ENCODE assay signal across 6 cellular contexts in the genomic region with DNA sequence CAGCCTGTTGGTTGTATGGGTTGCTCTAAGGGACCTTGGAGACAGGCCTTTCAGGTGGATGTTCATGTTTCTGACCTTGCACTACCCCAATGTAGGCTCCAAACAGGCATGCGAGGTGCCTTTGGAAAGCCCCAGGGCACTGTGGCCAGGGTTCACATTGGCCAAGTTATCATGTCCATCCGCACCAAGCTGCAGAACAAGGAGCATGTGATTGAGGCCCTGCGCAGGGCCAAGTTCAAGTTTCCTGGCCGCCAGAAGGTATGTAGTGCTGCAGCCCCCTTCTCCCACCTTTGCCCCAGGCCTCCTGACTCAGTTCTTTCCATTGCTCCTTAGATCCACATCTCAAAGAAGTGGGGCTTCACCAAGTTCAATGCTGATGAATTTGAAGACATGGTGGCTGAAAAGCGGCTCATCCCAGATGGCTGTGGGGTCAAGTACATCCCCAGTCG. TPM values are rescaled to one million over a fixed set of nuclear protein-coding genes. Genes with fewer than 3 reads are reported as not detected.
A peak's percentile ranks its signal among the peaks of the same experiment; 100 is the strongest.
DNase-seq lines count a peak whose midpoint lies in the region; ATAC-seq, FAIRE-seq and TF ChIP-seq lines count a peak whose summit lies in the region.
"Not testable (repeated sequence)": the region's sequence is repeated elsewhere in the genome, so short reads cannot be mapped to it uniquely, and the experiment has no call there.

No MANE protein-coding gene starts in this region.

- TF ChIP-seq EP300 in HepG2 (IDR thresholded peaks at IDR 0.05; ENCODE audit: low read depth in 2 of 2, low read length in 2 of 2); HepG2 (CRISPR knock-in tag; IDR thresholded peaks at IDR 0.05; ENCODE audit: borderline replicate concordance): not testable (repeated sequence)

- H3K27me3 Mint-ChIP-seq in CD14-positive monocyte (ENCODE audit: low read depth in 3 of 3), result peaks cover 0 to 14% (median 0%) of the 10 kb centered on the region in 3 donors
- not testable (repeated sequence) for H3K27me3 Mint-ChIP-seq in activated CD8-positive, alpha-beta T cell treated with anti-CD3 and anti-CD28 coated beads for 36 hours; central memory CD8-positive, alpha-beta T cell

- not testable (repeated sequence) for H3K9me3 ChIP-seq in MG63; HepG2 (ENCODE audit: low read length); skeletal muscle satellite cell (replicated peaks; ENCODE audit: low read length)

- WGBS in HepG2 (ENCODE audit: low lambda C conversion rate), result no CpG with 5 or more reads among the region's 6 CpGs

- CTCF ChIA-PET in activated CD8-positive, alpha-beta T cell treated with anti-CD3 and anti-CD28 coated beads for 36 hours (lab: Charles Lee); HepG2 (lab: Yijun Ruan, JAX; ENCODE audit: low intra/inter-chr PET ratio, low total read pairs): not testable (repeated sequence)

- H3K4me2 ChIP-seq in HepG2 (ENCODE audit: low read depth, low read length) (peak overlapping the region; percentile 97), skeletal muscle satellite cell (ENCODE audit: low read length) (peak overlapping the region; percentile 91)

- H3K4me3 ChIP-seq in MG63, result peak overlapping the region; percentile 98
- H3K4me3 ChIP-seq in HepG2 (replicated peaks in 1 of 3; ENCODE audit: insufficient read depth in 1 of 3, low read depth in 2 of 3, low read length in 3 of 3), result peak overlapping the region in 1 of 3 experiments; percentile 85; a peak in 1 of 6 replicates
- H3K4me3 ChIP-seq in skeletal muscle satellite cell (ENCODE audit: low read length), result peak overlapping the region; percentile 89

- in situ Hi-C loops in HepG2 (cut with HindIII; ENCODE audit: extremely low pct_ligation_motif_present, low pct_unique_long_range_greater_than_20kb), result loop anchor here (25.0 kb wide), 1 partner anchor 137 kb away; the partner anchor contains the start of genes G6PD and IKBKG

- H3K36me3 Mint-ChIP-seq in CD14-positive monocyte, result peaks cover 40 to 54% of the 10 kb centered on the region in 2 donors
- H3K36me3 Mint-ChIP-seq in activated CD8-positive, alpha-beta T cell treated with anti-CD3 and anti-CD28 coated beads for 36 hours (ENCODE audit: low read depth), result peaks cover 30% of the 10 kb centered on the region
- peaks cover 45% of the 10 kb centered on the region for H3K36me3 Mint-ChIP-seq in central memory CD8-positive, alpha-beta T cell (ENCODE audit: insufficient read depth)

- H3K36me3 ChIP-seq in MG63, result peaks cover 33% of the 10 kb centered on the region
- peaks cover 6 to 22% of the 10 kb centered on the region in 2 experiments; a peak in 4 of 5 replicates for H3K36me3 ChIP-seq in HepG2 (replicated peaks in 1 of 2; ENCODE audit: control insufficient read depth in 1 of 2, insufficient read depth in 2 of 2, low read length in 2 of 2)
- H3K36me3 ChIP-seq in skeletal muscle satellite cell (ENCODE audit: insufficient read depth, low read length), result peaks cover 33% of the 10 kb centered on the region

- TF ChIP-seq RAD21 in HepG2 (CRISPR knock-in tag; IDR thresholded peaks at IDR 0.05), result not testable (repeated sequence)

- not testable (repeated sequence) for H3K9ac ChIP-seq in HepG2 (ENCODE audit: insufficient read depth, low read depth, low read length)
- H3K9ac ChIP-seq in skeletal muscle satellite cell (ENCODE audit: low read depth, low read length), result peak overlapping the region; percentile 100

- intact Hi-C loops in CD14-positive monocyte (cut with micrococcal nuclease), result loop anchor here in 1 of 2 donors (5.0 kb wide), 1 partner anchor 37 kb away; the partner anchor contains the start of gene GDI1
- intact Hi-C loops in activated CD8-positive, alpha-beta T cell treated with anti-CD3 and anti-CD28 coated beads for 36 hours (cut with micrococcal nuclease); HepG2 (cut with micrococcal nuclease; ENCODE audit: unreplicated experiment): not testable (repeated sequence)

- ATAC-seq in activated CD8-positive, alpha-beta T cell treated with anti-CD3 and anti-CD28 coated beads for 36 hours; central memory CD8-positive, alpha-beta T cell (replicated peaks; ENCODE audit: extremely low read depth, poor library complexity, severe bottlenecking); HepG2: not testable (repeated sequence)

- FAIRE-seq in HepG2 (lab: Jason Lieb, UNC), result not testable (repeated sequence)

- peak overlapping the region in 1 of 2 donors; percentile 97 for H3K4me3 Mint-ChIP-seq in CD14-positive monocyte
- H3K4me3 Mint-ChIP-seq in activated CD8-positive, alpha-beta T cell treated with anti-CD3 and anti-CD28 coated beads for 36 hours, result peak overlapping the region; percentile 98
- H3K4me3 Mint-ChIP-seq in central memory CD8-positive, alpha-beta T cell, result peak overlapping the region; percentile 98

- not testable (repeated sequence) for H3K27me3 ChIP-seq in MG63; HepG2 (ENCODE audit: control insufficient read depth in 1 of 2, insufficient read depth in 2 of 2, low read length in 2 of 2); skeletal muscle satellite cell (ENCODE audit: control insufficient read depth, insufficient read depth, low read length)

- H3K79me2 ChIP-seq in HepG2 (ENCODE audit: insufficient read depth, low read length), result peaks cover 21% of the 10 kb centered on the region

- POLR2A ChIA-PET in activated CD8-positive, alpha-beta T cell treated with anti-CD3 and anti-CD28 coated beads for 36 hours (lab: Charles Lee), result interaction anchor here (1.0 to 6.2 kb wide), 20 partner anchors 10 to 144 kb away, joined by 3 to 97 read pairs (median 9); partner anchors contain the start of genes DNASE1L1, EMD, LAGE3 and PLXNA3
- POLR2A ChIA-PET in HepG2 (lab: Yijun Ruan, JAX), result interaction anchor here (1.2 to 6.3 kb wide), 3 partner anchors 10 to 141 kb away, joined by 3 to 75 read pairs (median 24); partner anchors contain the start of genes ATP6AP1, DNASE1L1 and TAFAZZIN

- DNase-seq in CD14-positive monocyte (ENCODE audit: low spot score); MG63; activated CD8-positive, alpha-beta T cell treated with anti-CD3 and anti-CD28 coated beads for 36 hours; central memory CD8-positive, alpha-beta T cell (ENCODE audit: low spot score in 2 of 2); HepG2 (ENCODE audit: low spot score): not testable (repeated sequence)

- not testable (repeated sequence) for TF ChIP-seq POLR2A in HepG2 (IDR thresholded peaks at IDR 0.05; ENCODE audit: insufficient read depth in 1 of 2, low read depth in 2 of 2, low read length in 2 of 2)

- H2AFZ ChIP-seq in HepG2 (ENCODE audit: low read length), result not testable (repeated sequence)

- H3K4me1 Mint-ChIP-seq in CD14-positive monocyte, result peaks cover 15% of the 10 kb centered on the region
- not testable (repeated sequence) for H3K4me1 Mint-ChIP-seq in activated CD8-positive, alpha-beta T cell treated with anti-CD3 and anti-CD28 coated beads for 36 hours (ENCODE audit: low read depth)
- H3K4me1 Mint-ChIP-seq in central memory CD8-positive, alpha-beta T cell, result peaks cover 18% of the 10 kb centered on the region

- H3K4me1 ChIP-seq in HepG2 (ENCODE audit: insufficient read depth, low read length), result peaks cover 32% of the 10 kb centered on the region
- H3K4me1 ChIP-seq in skeletal muscle satellite cell (ENCODE audit: control insufficient read depth, insufficient read depth, low read length), result not testable (repeated sequence)

- peak overlapping the region in 4 of 7 donors; percentile 13 to 54 (median 50) for H3K27ac Mint-ChIP-seq in CD14-positive monocyte
- peak overlapping the region; percentile 100 for H3K27ac Mint-ChIP-seq in activated CD8-positive, alpha-beta T cell treated with anti-CD3 and anti-CD28 coated beads for 36 hours
- H3K27ac Mint-ChIP-seq in central memory CD8-positive, alpha-beta T cell (ENCODE audit: low read depth), result peak overlapping the region; percentile 99

- not testable (repeated sequence) for TF ChIP-seq CTCF in CD14-positive monocyte (IDR thresholded peaks at IDR 0.05); activated CD8-positive, alpha-beta T cell treated with anti-CD3 and anti-CD28 coated beads for 36 hours (IDR thresholded peaks at IDR 0.05); HepG2 (CRISPR knock-in tag; IDR thresholded peaks at IDR 0.05)

- peak overlapping the region; percentile 98 for H3K27ac ChIP-seq in HepG2 (ENCODE audit: extremely low read length, insufficient read depth, low read length)

- not testable (repeated sequence) for BruUV-seq in HepG2 (replicated peaks; lab: Mats Ljungman, UMichigan)

- H4K20me1 ChIP-seq in HepG2 (ENCODE audit: insufficient read depth, low read length), result peaks cover 21% of the 10 kb centered on the region; the same call in 1 of the 2 replicates

- H3K9me3 Mint-ChIP-seq in CD14-positive monocyte, result peaks cover 0 to 22% (median 4%) of the 10 kb centered on the region in 7 donors
- not testable (repeated sequence) for H3K9me3 Mint-ChIP-seq in activated CD8-positive, alpha-beta T cell treated with anti-CD3 and anti-CD28 coated beads for 36 hours; central memory CD8-positive, alpha-beta T cell

RNA-seq across cellular contexts. Expression of gene RPL10, which starts 2.2 kb away (rescaled TPM):
- 1,000 to 10,000 TPM; 1,536 to 1,724 TPM for polyA plus RNA-seq in CD14-positive monocyte
- 2,393 and 3,736 TPM in 2 replicates for total RNA-seq in MG63 (2014; rRNA removed; shearing (Covaris generic); ENCODE audit: low replicate concordance)
- total RNA-seq in activated CD8-positive, alpha-beta T cell treated with anti-CD3 and anti-CD28 coated beads for 36 hours, result 1,000 to 10,000 TPM; 3,574 to 3,675 TPM
- total RNA-seq in HepG2 (2016; rRNA removed; fragmentation: Illumina TruSeq; extraction: Trizol), result 2,381 and 2,883 TPM in 2 replicates
- total RNA-seq in HepG2 (2016; cell fraction: cytosol; rRNA removed; fragmentation: Illumina TruSeq; extraction: Trizol; ENCODE audit: low read depth), result 2,845 and 3,163 TPM in 2 replicates
- 2,364 and 2,968 TPM in 2 replicates for total RNA-seq in HepG2 (2016; cell fraction: insoluble cytoplasmic fraction; rRNA removed; fragmentation: Illumina TruSeq; extraction: Trizol)
- total RNA-seq in HepG2 (2016; cell fraction: membrane; rRNA removed; fragmentation: Illumina TruSeq; extraction: Trizol), result 6,021 and 6,074 TPM in 2 replicates
- 936 and 1,040 TPM in 2 replicates for total RNA-seq in HepG2 (2016; cell fraction: nucleus; rRNA removed; fragmentation: Illumina TruSeq; extraction: Trizol)
- polyA plus RNA-seq in HepG2 (2011; rRNA removed), result 4,713 and 5,167 TPM in 2 replicates
- polyA plus RNA-seq in HepG2 (2011; cell fraction: cytosol; rRNA removed), result 7,297 and 8,438 TPM in 2 replicates
- polyA plus RNA-seq in HepG2 (2011; cell fraction: nucleus; rRNA removed), result 1,715 and 1,756 TPM in 2 replicates
- 3,170 and 4,590 TPM in 2 replicates for polyA plus RNA-seq in HepG2 (2012)
- polyA plus RNA-seq in HepG2 (2016; cell fraction: cytosol; fragmentation: Illumina TruSeq; extraction: Trizol; ENCODE audit: low read depth), result 5,111 and 5,676 TPM in 2 replicates
- polyA plus RNA-seq in HepG2 (2016; cell fraction: insoluble cytoplasmic fraction; fragmentation: Illumina TruSeq; extraction: Trizol; ENCODE audit: low read depth), result 3,496 and 3,549 TPM in 2 replicates
- polyA plus RNA-seq in HepG2 (2016; cell fraction: membrane; fragmentation: Illumina TruSeq; extraction: Trizol; ENCODE audit: low read depth), result 7,184 and 7,370 TPM in 2 replicates
- polyA plus RNA-seq in HepG2 (2016; cell fraction: nucleus; fragmentation: Illumina TruSeq; extraction: Trizol; ENCODE audit: insufficient read depth, low read depth), result 1,977 and 1,989 TPM in 2 replicates
- polyA minus RNA-seq in HepG2 (2011; rRNA and poly(A)+ RNA removed; ENCODE audit: low replicate concordance), result 1,812 and 2,162 TPM in 2 replicates
- 929 and 970 TPM in 2 replicates for polyA minus RNA-seq in HepG2 (2011; cell fraction: cytosol; rRNA and poly(A)+ RNA removed)
- polyA minus RNA-seq in HepG2 (2011; cell fraction: nucleus; rRNA and poly(A)+ RNA removed), result 272 and 332 TPM in 2 replicates
- total RNA-seq in skeletal muscle satellite cell (2012; rRNA removed), result 2,217 and 3,625 TPM in 2 replicates

RNA-seq across cellular contexts. Expression of gene DNASE1L1, which starts 8.7 kb away (rescaled TPM):
- polyA plus RNA-seq in CD14-positive monocyte (10 to 100 TPM; 26.2 to 27.2 TPM), HepG2 (2011; rRNA removed) (12.3 and 16.5 TPM in 2 replicates)
- 20.0 and 21.9 TPM in 2 replicates for total RNA-seq in MG63 (2014; rRNA removed; shearing (Covaris generic); ENCODE audit: low replicate concordance)
- 10 to 100 TPM in 1 of 2 experiments, 1 to 10 TPM in 1; 9.4 to 10.3 TPM for total RNA-seq in activated CD8-positive, alpha-beta T cell treated with anti-CD3 and anti-CD28 coated beads for 36 hours
- 4.6 and 4.7 TPM in 2 replicates for total RNA-seq in HepG2 (2016; rRNA removed; fragmentation: Illumina TruSeq; extraction: Trizol)
- total RNA-seq in HepG2 (2016; cell fraction: cytosol; rRNA removed; fragmentation: Illumina TruSeq; extraction: Trizol; ENCODE audit: low read depth), result 3.2 and 3.4 TPM in 2 replicates
- 3.9 and 5.0 TPM in 2 replicates for total RNA-seq in HepG2 (2016; cell fraction: insoluble cytoplasmic fraction; rRNA removed; fragmentation: Illumina TruSeq; extraction: Trizol)
- total RNA-seq in HepG2 (2016; cell fraction: membrane; rRNA removed; fragmentation: Illumina TruSeq; extraction: Trizol), result 8.0 and 8.2 TPM in 2 replicates
- 5.1 and 5.8 TPM in 2 replicates for total RNA-seq in HepG2 (2016; cell fraction: nucleus; rRNA removed; fragmentation: Illumina TruSeq; extraction: Trizol)
- 13.3 and 15.2 TPM in 2 replicates for polyA plus RNA-seq in HepG2 (2011; cell fraction: cytosol; rRNA removed)
- polyA plus RNA-seq in HepG2 (2011; cell fraction: nucleus; rRNA removed), result 17.5 and 18.0 TPM in 2 replicates
- 8.0 and 11.7 TPM in 2 replicates for polyA plus RNA-seq in HepG2 (2012)
- 4.0 and 4.8 TPM in 2 replicates for polyA plus RNA-seq in HepG2 (2016; cell fraction: cytosol; fragmentation: Illumina TruSeq; extraction: Trizol; ENCODE audit: low read depth)
- polyA plus RNA-seq in HepG2 (2016; cell fraction: insoluble cytoplasmic fraction; fragmentation: Illumina TruSeq; extraction: Trizol; ENCODE audit: low read depth), result 4.8 and 4.9 TPM in 2 replicates
- 9.1 and 9.5 TPM in 2 replicates for polyA plus RNA-seq in HepG2 (2016; cell fraction: membrane; fragmentation: Illumina TruSeq; extraction: Trizol; ENCODE audit: low read depth)
- 5.5 and 8.8 TPM in 2 replicates for polyA plus RNA-seq in HepG2 (2016; cell fraction: nucleus; fragmentation: Illumina TruSeq; extraction: Trizol; ENCODE audit: insufficient read depth, low read depth)
- 24.1 and 42.4 TPM in 2 replicates for polyA minus RNA-seq in HepG2 (2011; rRNA and poly(A)+ RNA removed; ENCODE audit: low replicate concordance)
- 5.9 and 6.7 TPM in 2 replicates for polyA minus RNA-seq in HepG2 (2011; cell fraction: cytosol; rRNA and poly(A)+ RNA removed)
- polyA minus RNA-seq in HepG2 (2011; cell fraction: nucleus; rRNA and poly(A)+ RNA removed), result 4.2 and 5.0 TPM in 2 replicates
- total RNA-seq in skeletal muscle satellite cell (2012; rRNA removed), result 22.3 and 35.5 TPM in 2 replicates

RNA-seq across cellular contexts. Expression of gene TAFAZZIN, which starts 10.9 kb away (rescaled TPM):
- polyA plus RNA-seq in CD14-positive monocyte (10 to 100 TPM; 21.7 to 21.9 TPM), HepG2 (2011; rRNA removed) (27.9 and 30.9 TPM in 2 replicates)
- total RNA-seq in MG63 (2014; rRNA removed; shearing (Covaris generic); ENCODE audit: low replicate concordance), result 15.1 and 16.2 TPM in 2 replicates
- total RNA-seq in activated CD8-positive, alpha-beta T cell treated with anti-CD3 and anti-CD28 coated beads for 36 hours, result 10 to 100 TPM; 49.8 to 53.4 TPM
- 6.3 and 16.8 TPM in 2 replicates for total RNA-seq in HepG2 (2016; rRNA removed; fragmentation: Illumina TruSeq; extraction: Trizol)
- total RNA-seq in HepG2 (2016; cell fraction: cytosol; rRNA removed; fragmentation: Illumina TruSeq; extraction: Trizol; ENCODE audit: low read depth), result 5.9 and 8.5 TPM in 2 replicates
- 4.8 and 17.3 TPM in 2 replicates for total RNA-seq in HepG2 (2016; cell fraction: insoluble cytoplasmic fraction; rRNA removed; fragmentation: Illumina TruSeq; extraction: Trizol)
- 5.5 and 6.3 TPM in 2 replicates for total RNA-seq in HepG2 (2016; cell fraction: membrane; rRNA removed; fragmentation: Illumina TruSeq; extraction: Trizol)
- total RNA-seq in HepG2 (2016; cell fraction: nucleus; rRNA removed; fragmentation: Illumina TruSeq; extraction: Trizol), result 17.9 and 26.2 TPM in 2 replicates
- 8.7 and 11.6 TPM in 2 replicates for polyA plus RNA-seq in HepG2 (2011; cell fraction: cytosol; rRNA removed)
- polyA plus RNA-seq in HepG2 (2011; cell fraction: nucleus; rRNA removed), result 281 and 287 TPM in 2 replicates
- polyA plus RNA-seq in HepG2 (2012), result 16.8 and 21.1 TPM in 2 replicates
- 2.5 and 2.9 TPM in 2 replicates for polyA plus RNA-seq in HepG2 (2016; cell fraction: cytosol; fragmentation: Illumina TruSeq; extraction: Trizol; ENCODE audit: low read depth)
- 5.3 and 7.9 TPM in 2 replicates for polyA plus RNA-seq in HepG2 (2016; cell fraction: insoluble cytoplasmic fraction; fragmentation: Illumina TruSeq; extraction: Trizol; ENCODE audit: low read depth)
- 4.2 and 4.6 TPM in 2 replicates for polyA plus RNA-seq in HepG2 (2016; cell fraction: membrane; fragmentation: Illumina TruSeq; extraction: Trizol; ENCODE audit: low read depth)
- polyA plus RNA-seq in HepG2 (2016; cell fraction: nucleus; fragmentation: Illumina TruSeq; extraction: Trizol; ENCODE audit: insufficient read depth, low read depth), result 70.8 TPM in 2 replicates
- 16.6 and 35.2 TPM in 2 replicates for polyA minus RNA-seq in HepG2 (2011; rRNA and poly(A)+ RNA removed; ENCODE audit: low replicate concordance)
- polyA minus RNA-seq in HepG2 (2011; cell fraction: cytosol; rRNA and poly(A)+ RNA removed), result 7.0 and 7.2 TPM in 2 replicates
- 23.2 and 28.2 TPM in 2 replicates for polyA minus RNA-seq in HepG2 (2011; cell fraction: nucleus; rRNA and poly(A)+ RNA removed)
- 13.1 and 16.0 TPM in 2 replicates for total RNA-seq in skeletal muscle satellite cell (2012; rRNA removed)

RNA-seq across cellular contexts. Expression of gene EMD, which starts 21.3 kb away (rescaled TPM):
- polyA plus RNA-seq in CD14-positive monocyte (10 to 100 TPM; 14.0 to 17.6 TPM), HepG2 (2011; rRNA removed) (14.9 and 19.1 TPM in 2 replicates)
- total RNA-seq in MG63 (2014; rRNA removed; shearing (Covaris generic); ENCODE audit: low replicate concordance), result 48.7 and 62.4 TPM in 2 replicates
- 10 to 100 TPM; 92.4 to 96.6 TPM for total RNA-seq in activated CD8-positive, alpha-beta T cell treated with anti-CD3 and anti-CD28 coated beads for 36 hours
- 10.4 and 14.5 TPM in 2 replicates for total RNA-seq in HepG2 (2016; rRNA removed; fragmentation: Illumina TruSeq; extraction: Trizol)
- 23.2 and 32.8 TPM in 2 replicates for total RNA-seq in HepG2 (2016; cell fraction: cytosol; rRNA removed; fragmentation: Illumina TruSeq; extraction: Trizol; ENCODE audit: low read depth)
- total RNA-seq in HepG2 (2016; cell fraction: insoluble cytoplasmic fraction; rRNA removed; fragmentation: Illumina TruSeq; extraction: Trizol), result 8.8 and 14.4 TPM in 2 replicates
- 27.8 and 36.0 TPM in 2 replicates for total RNA-seq in HepG2 (2016; cell fraction: membrane; rRNA removed; fragmentation: Illumina TruSeq; extraction: Trizol)
- total RNA-seq in HepG2 (2016; cell fraction: nucleus; rRNA removed; fragmentation: Illumina TruSeq; extraction: Trizol), result 9.2 and 9.7 TPM in 2 replicates
- polyA plus RNA-seq in HepG2 (2011; cell fraction: cytosol; rRNA removed), result 16.0 and 18.2 TPM in 2 replicates
- polyA plus RNA-seq in HepG2 (2011; cell fraction: nucleus; rRNA removed), result 49.8 and 50.2 TPM in 2 replicates
- 17.5 and 18.8 TPM in 2 replicates for polyA plus RNA-seq in HepG2 (2012)
- 74.7 and 108 TPM in 2 replicates for polyA plus RNA-seq in HepG2 (2016; cell fraction: cytosol; fragmentation: Illumina TruSeq; extraction: Trizol; ENCODE audit: low read depth)
- polyA plus RNA-seq in HepG2 (2016; cell fraction: insoluble cytoplasmic fraction; fragmentation: Illumina TruSeq; extraction: Trizol; ENCODE audit: low read depth), result 25.4 and 35.1 TPM in 2 replicates
- 69.7 and 96.5 TPM in 2 replicates for polyA plus RNA-seq in HepG2 (2016; cell fraction: membrane; fragmentation: Illumina TruSeq; extraction: Trizol; ENCODE audit: low read depth)
- polyA plus RNA-seq in HepG2 (2016; cell fraction: nucleus; fragmentation: Illumina TruSeq; extraction: Trizol; ENCODE audit: insufficient read depth, low read depth), result 38.7 and 39.0 TPM in 2 replicates
- polyA minus RNA-seq in HepG2 (2011; rRNA and poly(A)+ RNA removed; ENCODE audit: low replicate concordance), result 13.3 and 53.4 TPM in 2 replicates
- polyA minus RNA-seq in HepG2 (2011; cell fraction: cytosol; rRNA and poly(A)+ RNA removed), result 9.3 and 9.9 TPM in 2 replicates
- polyA minus RNA-seq in HepG2 (2011; cell fraction: nucleus; rRNA and poly(A)+ RNA removed), result 6.2 and 7.2 TPM in 2 replicates
- 33.2 and 44.3 TPM in 2 replicates for total RNA-seq in skeletal muscle satellite cell (2012; rRNA removed)

RNA-seq across cellular contexts. Expression of gene FLNA, which starts 26.0 kb away (rescaled TPM):
- polyA plus RNA-seq in CD14-positive monocyte (100 to 1,000 TPM; 111 to 219 TPM), HepG2 (2011; rRNA removed) (83.4 and 117 TPM in 2 replicates)
- 1,037 and 1,563 TPM in 2 replicates for total RNA-seq in MG63 (2014; rRNA removed; shearing (Covaris generic); ENCODE audit: low replicate concordance)
- total RNA-seq in activated CD8-positive, alpha-beta T cell treated with anti-CD3 and anti-CD28 coated beads for 36 hours, result 1,000 to 10,000 TPM; 1,057 to 1,091 TPM
- total RNA-seq in HepG2 (2016; rRNA removed; fragmentation: Illumina TruSeq; extraction: Trizol), result 119 and 174 TPM in 2 replicates
- 13.2 and 13.4 TPM in 2 replicates for total RNA-seq in HepG2 (2016; cell fraction: cytosol; rRNA removed; fragmentation: Illumina TruSeq; extraction: Trizol; ENCODE audit: low read depth)
- total RNA-seq in HepG2 (2016; cell fraction: insoluble cytoplasmic fraction; rRNA removed; fragmentation: Illumina TruSeq; extraction: Trizol), result 90.0 and 191 TPM in 2 replicates
- 36.3 and 36.5 TPM in 2 replicates for total RNA-seq in HepG2 (2016; cell fraction: membrane; rRNA removed; fragmentation: Illumina TruSeq; extraction: Trizol)
- 184 and 199 TPM in 2 replicates for total RNA-seq in HepG2 (2016; cell fraction: nucleus; rRNA removed; fragmentation: Illumina TruSeq; extraction: Trizol)
- 51.4 and 75.1 TPM in 2 replicates for polyA plus RNA-seq in HepG2 (2011; cell fraction: cytosol; rRNA removed)
- polyA plus RNA-seq in HepG2 (2011; cell fraction: nucleus; rRNA removed), result 546 and 648 TPM in 2 replicates
- polyA plus RNA-seq in HepG2 (2012), result 102 and 157 TPM in 2 replicates
- 12.4 and 15.1 TPM in 2 replicates for polyA plus RNA-seq in HepG2 (2016; cell fraction: cytosol; fragmentation: Illumina TruSeq; extraction: Trizol; ENCODE audit: low read depth)
- 93.9 and 131 TPM in 2 replicates for polyA plus RNA-seq in HepG2 (2016; cell fraction: insoluble cytoplasmic fraction; fragmentation: Illumina TruSeq; extraction: Trizol; ENCODE audit: low read depth)
- 22.9 and 27.1 TPM in 2 replicates for polyA plus RNA-seq in HepG2 (2016; cell fraction: membrane; fragmentation: Illumina TruSeq; extraction: Trizol; ENCODE audit: low read depth)
- 309 and 326 TPM in 2 replicates for polyA plus RNA-seq in HepG2 (2016; cell fraction: nucleus; fragmentation: Illumina TruSeq; extraction: Trizol; ENCODE audit: insufficient read depth, low read depth)
- 637 and 802 TPM in 2 replicates for polyA minus RNA-seq in HepG2 (2011; rRNA and poly(A)+ RNA removed; ENCODE audit: low replicate concordance)
- polyA minus RNA-seq in HepG2 (2011; cell fraction: cytosol; rRNA and poly(A)+ RNA removed), result 304 and 314 TPM in 2 replicates
- polyA minus RNA-seq in HepG2 (2011; cell fraction: nucleus; rRNA and poly(A)+ RNA removed), result 230 and 260 TPM in 2 replicates
- 1,046 and 1,316 TPM in 2 replicates for total RNA-seq in skeletal muscle satellite cell (2012; rRNA removed)

Comparison
In these comparisons a context has a peak if more than half of its experiments do, and no peak if none do; other contexts are left out.
1. H3K27ac Mint-ChIP-seq: peak in every context shown above with its lines; median percentile 100 in activated CD8-positive, alpha-beta T cell treated with anti-CD3 and anti-CD28 coated beads for 36 hours; 99 in central memory CD8-positive, alpha-beta T cell; 50 in CD14-positive monocyte.